In genomic region chr14:102138935-102139247, GRCh38 we compare ENCODE assay signal across 8 cellular contexts. TPM values are rescaled to one million over a fixed set of nuclear protein-coding genes. Genes with fewer than 3 reads are reported as not detected.
DNase-seq lines count a peak whose midpoint lies in the region; ATAC-seq and TF ChIP-seq lines count a peak whose summit lies in the region.

No MANE protein-coding gene starts in this region.

- WGBS in testis, 2 donors, result 2 to 5% methylated on average over 11 of the region's 11 CpGs

- intact Hi-C loops in ascending aorta (cut with DNase I), result loop anchor here (1.0 to 5.0 kb wide), 3 partner anchors 52 to 178 kb away; partner anchors contain the start of genes DYNC1H1, HSP90AA1 and ZNF839
- intact Hi-C loops in testis (cut with DNase I; ENCODE audit: low total_unique reads), result no loop called here

- CTCF ChIA-PET in HEK293T (lab: Yijun Ruan, JAX), result interaction anchor here (0.6 to 1.2 kb wide), 2 partner anchors 31 to 45 kb away, joined by 3 to 4 read pairs; no protein-coding TSS in a partner anchor

- peaks cover 32% of the 10 kb centered on the region for H3K4me1 ChIP-seq in BLaER1
- peaks cover 0 to 21% of the 10 kb centered on the region in 2 donors for H3K4me1 ChIP-seq in ascending aorta
- H3K4me1 ChIP-seq in testis, result peaks cover 10% of the 10 kb centered on the region

- H3K4me2 ChIP-seq in BLaER1, result peak overlapping the region; percentile 74

- POLR2A ChIA-PET in HEK293T (lab: Yijun Ruan, JAX), result interaction anchor here (0.7 to 1.5 kb wide), 5 partner anchors 11 to 74 kb away, joined by 3 to 7 read pairs (median 3); no protein-coding TSS in a partner anchor

- H3K9me3 ChIP-seq in BLaER1 (no peaks in the 10 kb centered on the region), ascending aorta (no peaks in the 10 kb centered on the region), testis (no peaks in the 10 kb centered on the region)

- no peak for TF ChIP-seq POLR2A in testis (IDR thresholded peaks at IDR 0.05)

- peak overlapping the region; percentile 98 for H3K9ac ChIP-seq in BLaER1

- H4K20me1 ChIP-seq in BLaER1, result peaks cover 37% of the 10 kb centered on the region

- H3K27ac ChIP-seq in BLaER1 (peak overlapping the region; percentile 92), ascending aorta (peak overlapping the region; percentile 81 to 85), testis (peak overlapping the region; percentile 94 to 98)

- peak overlapping the region; percentile 95 for H3K4me3 ChIP-seq in BLaER1
- peak overlapping the region; percentile 96 to 99 for H3K4me3 ChIP-seq in ascending aorta
- H3K4me3 ChIP-seq in testis, result peak overlapping the region; percentile 93 to 99

- DNase-seq in ascending aorta (ENCODE audit: low spot score in 2 of 2) (no peak), kidney glomerular epithelial cell (lab: John Stamatoyannopoulos, UW) (peak; percentile 36), testis (no peak), HEK293T (ENCODE audit: extremely low spot score) (no peak)
- no peak for DNase-seq in activated CD4-positive, alpha-beta T cell treated with anti-CD3 and anti-CD28 coated beads, Interleukin-2, amount 50 U/mL, for 4 hours

- ATAC-seq in HG02840 (IDR thresholded peaks at IDR 0.05; ENCODE audit: low FRiP score, unreplicated experiment) (peak; percentile 2), HG02623 (IDR thresholded peaks at IDR 0.05; ENCODE audit: unreplicated experiment) (no peak)

- H3K36me3 ChIP-seq in BLaER1 (peaks cover 22% of the 10 kb centered on the region), ascending aorta (peaks cover 0 to 5% of the 10 kb centered on the region in 2 donors), testis (ENCODE audit: low read depth, missing control alignments) (no peaks in the 10 kb centered on the region)

- no peak for TF ChIP-seq CTCF in ascending aorta (IDR thresholded peaks at IDR 0.05)
- TF ChIP-seq CTCF in testis (IDR thresholded peaks at IDR 0.05), result no peak

- H3K27me3 ChIP-seq in BLaER1 (no peaks in the 10 kb centered on the region), ascending aorta (no peaks in the 10 kb centered on the region), testis (no peaks in the 10 kb centered on the region)

TF ChIP-seq in HEK293T, 16 proteins besides CTCF, POLR2A, EP300 and RAD21:
- no peak for TF ChIP-seq ZNF384 (IDR thresholded peaks at IDR 0.05)
- no peak for TF ChIP-seq SP1 (IDR thresholded peaks at IDR 0.05)
- no peak for TF ChIP-seq ELF4 (IDR thresholded peaks at IDR 0.05)
- TF ChIP-seq CTBP1 (IDR thresholded peaks at IDR 0.05; ENCODE audit: borderline replicate concordance), result no peak
- no peak for TF ChIP-seq NFRKB (IDR thresholded peaks at IDR 0.05)
- TF ChIP-seq, protein P1, sequence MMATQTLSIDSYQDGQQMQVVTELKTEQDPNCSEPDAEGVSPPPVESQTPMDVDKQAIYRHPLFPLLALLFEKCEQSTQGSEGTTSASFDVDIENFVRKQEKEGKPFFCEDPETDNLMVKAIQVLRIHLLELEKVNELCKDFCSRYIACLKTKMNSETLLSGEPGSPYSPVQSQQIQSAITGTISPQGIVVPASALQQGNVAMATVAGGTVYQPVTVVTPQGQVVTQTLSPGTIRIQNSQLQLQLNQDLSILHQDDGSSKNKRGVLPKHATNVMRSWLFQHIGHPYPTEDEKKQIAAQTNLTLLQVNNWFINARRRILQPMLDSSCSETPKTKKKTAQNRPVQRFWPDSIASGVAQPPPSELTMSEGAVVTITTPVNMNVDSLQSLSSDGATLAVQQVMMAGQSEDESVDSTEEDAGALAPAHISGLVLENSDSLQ (IDR thresholded peaks at IDR 0.05), result no peak
- no peak for TF ChIP-seq FOXA1 (IDR thresholded peaks at IDR 0.05)
- no peak for TF ChIP-seq FOXK2 (IDR thresholded peaks at IDR 0.05)
- no peak for TF ChIP-seq BHLHE40 (IDR thresholded peaks at IDR 0.05; ENCODE audit: borderline replicate concordance)
- TF ChIP-seq HDGF (IDR thresholded peaks at IDR 0.05; ENCODE audit: borderline replicate concordance), result no peak
- TF ChIP-seq LEF1 (IDR thresholded peaks at IDR 0.05; ENCODE audit: borderline replicate concordance), result no peak
TF ChIP-seq in HEK293T: peak in this region for 0.

RNA-seq across cellular contexts. Expression of gene WDR20, which starts 0.8 kb away (rescaled TPM):
- total RNA-seq in ascending aorta, result 44.8 TPM
- total RNA-seq in testis, result 10 to 100 TPM; 46.5 to 56.4 TPM
- polyA plus RNA-seq in testis (ENCODE audit: insufficient read depth, low read depth, low replicate concordance), result 69.2 TPM

RNA-seq across cellular contexts. Expression of gene HSP90AA1, which starts 52.0 kb away (rescaled TPM):
- total RNA-seq in ascending aorta, result 120 TPM
- 100 to 1,000 TPM; 519 to 638 TPM for total RNA-seq in testis
- 385 TPM for polyA plus RNA-seq in testis (ENCODE audit: insufficient read depth, low read depth, low replicate concordance)
